ENCODE assay signal across 12 cellular contexts in the genomic region with DNA sequence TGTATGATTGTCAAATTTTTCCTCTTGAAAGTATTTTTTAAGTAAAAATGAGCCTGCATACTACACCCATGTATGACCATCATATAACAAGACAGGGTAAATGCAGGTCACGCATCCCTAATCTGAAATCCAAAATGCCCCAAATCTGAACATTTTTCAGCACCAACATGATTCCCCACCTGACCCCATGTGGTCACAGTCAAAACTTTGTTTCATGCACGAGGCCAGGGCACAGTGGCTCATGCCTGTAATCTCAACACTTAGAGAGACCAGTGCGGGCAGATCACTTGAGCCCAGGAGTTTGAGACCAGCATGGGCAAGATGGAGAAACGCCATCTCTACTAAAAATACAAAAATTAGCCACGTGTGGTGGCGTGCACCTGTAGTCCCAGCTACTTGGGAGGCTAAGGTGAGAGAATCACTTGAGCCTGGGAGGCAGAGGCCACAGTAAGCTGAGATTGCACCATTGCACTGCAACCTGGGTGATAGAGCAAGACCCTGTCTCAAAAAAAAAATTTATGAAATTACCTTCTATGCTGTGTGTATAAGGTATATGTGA.
DNase-seq lines count a peak whose midpoint lies in the region; ATAC-seq and TF ChIP-seq lines count a peak whose summit lies in the region.
"Had no signal": no experiment of that assay in that cellular context is flagged by ENCODE, and none has a peak within 500 bp of the region (broad histone marks: within the 10 kb centered on the region; RNA-seq: fewer than 3 reads in every experiment).

No MANE protein-coding gene starts in this region.

- H3K27me3 ChIP-seq in RWPE2 (ENCODE audit: insufficient read depth, poor library complexity, severe bottlenecking) (no peaks in the 10 kb centered on the region), colonic mucosa (no peaks in the 10 kb centered on the region)

- H3K4me3 Mint-ChIP-seq in activated T-cell treated with anti-CD3 and anti-CD28 coated beads, Interleukin-2, amount 50 U/mL, for 24 hours, result peak overlapping the region; percentile 78
- no peak overlapping the region for H3K4me3 Mint-ChIP-seq in stimulated activated naive B cell treated with anti-CD40 and anti-IgM and Interleukin-4, amounts not matched to agents 10 μg/mL and 1 μg/mL and 100 μg/mL, for 72 hours

- peaks cover 3% of the 10 kb centered on the region for H3K36me3 Mint-ChIP-seq in activated T-cell treated with anti-CD3 and anti-CD28 coated beads, Interleukin-2, amount 50 U/mL, for 24 hours (ENCODE audit: low read depth)
- peaks cover 16 to 27% of the 10 kb centered on the region in 2 donors for H3K36me3 Mint-ChIP-seq in stimulated activated naive B cell treated with anti-CD40 and anti-IgM and Interleukin-4, amounts not matched to agents 10 μg/mL and 1 μg/mL and 100 μg/mL, for 72 hours

- intact Hi-C loops in colonic mucosa (cut with DNase I), result no loop called here

- no peaks in the 10 kb centered on the region for H3K9me3 ChIP-seq in RWPE2 (ENCODE audit: severe bottlenecking)
- H3K9me3 ChIP-seq in colonic mucosa, result no peaks in the 10 kb centered on the region
- H3K9me3 ChIP-seq: lower lobe of right lung had no signal

- peak overlapping the region; percentile 95 for H3K27ac Mint-ChIP-seq in activated T-cell treated with anti-CD3 and anti-CD28 coated beads, Interleukin-2, amount 50 U/mL, for 24 hours
- no peak overlapping the region for H3K27ac Mint-ChIP-seq in stimulated activated naive B cell treated with anti-CD40 and anti-IgM and Interleukin-4, amounts not matched to agents 10 μg/mL and 1 μg/mL and 100 μg/mL, for 72 hours

- DNase-seq in activated T-cell treated with anti-CD3 and anti-CD28 coated beads, Interleukin-2, amount 50 U/mL, for 24 hours, result no peak
- DNase-seq in activated T-cell treated with anti-CD3 and anti-CD28 coated beads, Interleukin-2, amount 50 U/mL, for 48 hours, result no peak
- DNase-seq in RWPE2 (ENCODE audit: low spot score) (no peak), colonic mucosa (no peak), SHP77 treated with DMSO at 0.1 percent for 48 hours (lab: John Stamatoyannopoulos, UW) (no peak), DMS114 treated with DMSO at 0.1 percent for 48 hours (lab: John Stamatoyannopoulos, UW; ENCODE audit: unreplicated experiment) (no peak)
- DNase-seq in stimulated activated naive CD8-positive, alpha-beta T cell treated with anti-CD3 and anti-CD28 coated beads, Interleukin-15, Interleukin-2, amounts not matched to agents 100 U/mL and 50 U/mL, for 24 hours, result no peak
- DNase-seq in stimulated activated naive B cell treated with anti-CD40 and anti-IgM and Interleukin-4, amounts not matched to agents 10 μg/mL and 1 μg/mL and 100 μg/mL, for 72 hours, result no peak
- DNase-seq: lower lobe of right lung, NCI-H1048, NCI-H524 treated with DMSO at 0.1 percent for 48 hours had no signal

- H3K27me3 Mint-ChIP-seq in activated T-cell treated with anti-CD3 and anti-CD28 coated beads, Interleukin-2, amount 50 U/mL, for 24 hours, result no peaks in the 10 kb centered on the region
- no peaks in the 10 kb centered on the region for H3K27me3 Mint-ChIP-seq in stimulated activated naive B cell treated with anti-CD40 and anti-IgM and Interleukin-4, amounts not matched to agents 10 μg/mL and 1 μg/mL and 100 μg/mL, for 72 hours
- H3K27me3 Mint-ChIP-seq: progenitor cell of endocrine pancreas had no signal

- no peak for TF ChIP-seq CTCF in RWPE2 (IDR thresholded peaks at IDR 0.05; ENCODE audit: poor library complexity, severe bottlenecking)
- no peak for TF ChIP-seq CTCF in colonic mucosa (IDR thresholded peaks at IDR 0.05)

- peaks cover 18% of the 10 kb centered on the region; the same call in 1 of the 2 replicates for H3K36me3 ChIP-seq in RWPE2 (ENCODE audit: low read depth)
- H3K36me3 ChIP-seq in colonic mucosa, result no peaks in the 10 kb centered on the region
- H3K36me3 ChIP-seq: lower lobe of right lung had no signal

- peak overlapping the region; percentile 38 for H3K27ac ChIP-seq in RWPE2 (ENCODE audit: poor library complexity, severe bottlenecking)
- peak overlapping the region; percentile 51 for H3K27ac ChIP-seq in colonic mucosa

- no peaks in the 10 kb centered on the region for H3K9me3 Mint-ChIP-seq in activated T-cell treated with anti-CD3 and anti-CD28 coated beads, Interleukin-2, amount 50 U/mL, for 24 hours
- peaks cover 0 to 1% of the 10 kb centered on the region in 2 donors for H3K9me3 Mint-ChIP-seq in stimulated activated naive B cell treated with anti-CD40 and anti-IgM and Interleukin-4, amounts not matched to agents 10 μg/mL and 1 μg/mL and 100 μg/mL, for 72 hours

- peaks cover 69% of the 10 kb centered on the region for H3K4me1 Mint-ChIP-seq in activated T-cell treated with anti-CD3 and anti-CD28 coated beads, Interleukin-2, amount 50 U/mL, for 24 hours (ENCODE audit: low read depth)
- peaks cover 26 to 37% of the 10 kb centered on the region in 2 donors for H3K4me1 Mint-ChIP-seq in stimulated activated naive B cell treated with anti-CD40 and anti-IgM and Interleukin-4, amounts not matched to agents 10 μg/mL and 1 μg/mL and 100 μg/mL, for 72 hours

- no peak for ATAC-seq in RWPE2 (ENCODE audit: low read depth)
- ATAC-seq in stimulated activated naive CD8-positive, alpha-beta T cell treated with anti-CD3 and anti-CD28 coated beads, Interleukin-15, Interleukin-2, amounts not matched to agents 100 U/mL and 50 U/mL, for 24 hours, result peak; percentile 12
- ATAC-seq in stimulated activated naive B cell treated with anti-CD40 and anti-IgM and Interleukin-4, amounts not matched to agents 10 μg/mL and 1 μg/mL and 100 μg/mL, for 72 hours (replicated peaks), result no peak

- peaks cover 23% of the 10 kb centered on the region for H3K4me1 ChIP-seq in RWPE2 (ENCODE audit: insufficient read depth, poor library complexity, severe bottlenecking)
- H3K4me1 ChIP-seq in colonic mucosa, result peaks cover 14% of the 10 kb centered on the region

- H3K9ac ChIP-seq in colonic mucosa (ENCODE audit: low read depth in 2 of 2, low read length in 2 of 2), result no peak overlapping the region

- H3K4me3 ChIP-seq in RWPE2 (ENCODE audit: severe bottlenecking) (no peak overlapping the region), colonic mucosa (no peak overlapping the region)
